In genomic region chr14:103356151-103356766, GRCh38 we compare ENCODE assay signal across 2 cellular contexts.
TF ChIP-seq lines count a peak whose summit lies in the region.

No MANE protein-coding gene starts in this region.

TF ChIP-seq in GM12878, 131 proteins besides CTCF, POLR2A, EP300 and RAD21 (continues in another document):
- TF ChIP-seq ZNF207 (IDR thresholded peaks at IDR 0.05; ENCODE audit: borderline replicate concordance) (no peak), NR2F1 (conservative IDR thresholded peaks at IDR 0.05) (no peak), ZBTB33 (IDR thresholded peaks at IDR 0.05) (no peak), WRNIP1 (IDR thresholded peaks at IDR 0.05; ENCODE audit: borderline replicate concordance, low read depth, low read length) (no peak), KLF5 (IDR thresholded peaks at IDR 0.05; ENCODE audit: partially characterized antibody) (no peak), SP1 (IDR thresholded peaks at IDR 0.05; ENCODE audit: low read depth, low read length) (no peak), SREBF2 (IDR thresholded peaks at IDR 0.05; ENCODE audit: low read length) (no peak), CEBPZ (IDR thresholded peaks at IDR 0.05; ENCODE audit: low read depth, low read length) (no peak), NR2C2 (IDR thresholded peaks at IDR 0.05; ENCODE audit: borderline replicate concordance, control insufficient read depth, insufficient read length, low read depth) (no peak), CUX1 (IDR thresholded peaks at IDR 0.05; ENCODE audit: insufficient replicate concordance, low read depth, low read length) (no peak), HDAC6 (IDR thresholded peaks at IDR 0.05; ENCODE audit: unreplicated experiment) (no peak), DPF2 (IDR thresholded peaks at IDR 0.05) (no peak), POU2F2 (IDR thresholded peaks at IDR 0.05; ENCODE audit: borderline replicate concordance, low read depth, low read length) (no peak), MLLT1 (IDR thresholded peaks at IDR 0.05) (no peak), RBBP5 (conservative IDR thresholded peaks at IDR 0.05) (no peak), TAF1 (IDR thresholded peaks at IDR 0.05; ENCODE audit: borderline replicate concordance, low read depth, low read length) (no peak)

TF ChIP-seq in HepG2, 621 proteins besides CTCF, POLR2A, EP300 and RAD21:
- TF ChIP-seq NFE2 (CRISPR knock-in tag; IDR thresholded peaks at IDR 0.05) (no peak), ZNF317 (CRISPR knock-in tag; IDR thresholded peaks at IDR 0.05) (0 out of 2 replicates have a peak, but pooled peaks have one; percentile 16), KDM4B (CRISPR knock-in tag; IDR thresholded peaks at IDR 0.05) (no peak), PHF20 (CRISPR knock-in tag; IDR thresholded peaks at IDR 0.05) (no peak), SNAPC4 (CRISPR knock-in tag; IDR thresholded peaks at IDR 0.05) (peak; percentile 90), FOXA1 (IDR thresholded peaks at IDR 0.05) (no peak), FOXA1 (CRISPR knock-in tag; IDR thresholded peaks at IDR 0.05) (peak; percentile 38; the same call in 1 of the 2 replicates), CHCHD3 (CRISPR knock-in tag; IDR thresholded peaks at IDR 0.05) (no peak), ZNF276 (CRISPR knock-in tag; IDR thresholded peaks at IDR 0.05; ENCODE audit: low read depth) (no peak), NR2F6 (IDR thresholded peaks at IDR 0.05) (peak; percentile 23; the same call in 1 of the 2 replicates), NR2F6 (CRISPR knock-in tag; IDR thresholded peaks at IDR 0.05) (no peak), FOXA3 (CRISPR knock-in tag; IDR thresholded peaks at IDR 0.05) (peak; percentile 64; the same call in 1 of the 2 replicates), FOXK1 (CRISPR knock-in tag; IDR thresholded peaks at IDR 0.05; ENCODE audit: borderline replicate concordance, low read depth) (peak; percentile 30; the same call in 1 of the 2 replicates), NR2F1 (CRISPR knock-in tag; IDR thresholded peaks at IDR 0.05) (peak in 1 of 2 experiments; percentile 63; a peak in 2 of 4 replicates), ZBTB8A (CRISPR knock-in tag; IDR thresholded peaks at IDR 0.05; ENCODE audit: borderline replicate concordance, low read depth) (no peak)
